In genomic region chr19:8846819-8847218, GRCh38 we compare ENCODE assay signal across 11 cellular contexts. TPM values are rescaled to one million over a fixed set of nuclear protein-coding genes. Genes with fewer than 3 reads are reported as not detected.
"Had no signal": no experiment of that assay in that cellular context is flagged by ENCODE, and none has a peak within 500 bp of the region (broad histone marks: within the 10 kb centered on the region; RNA-seq: fewer than 3 reads in every experiment).

No MANE protein-coding gene starts in this region.

- H3K4me3 Mint-ChIP-seq: GM23338, H9, HFFc6 had no signal

- H3K4me1 Mint-ChIP-seq: GM23338, H9 had no signal

- H2AFZ ChIP-seq: GM23248, GM23338 had no signal

- H3K36me3 ChIP-seq: HAP-1 had no signal

- ATAC-seq: GM23338, HCT116 had no signal

- H3K4me2 ChIP-seq: GM23338 had no signal

- H3K27ac Mint-ChIP-seq: GM23338, H9, HFFc6 had no signal

- H3K9me3 ChIP-seq: HAP-1 had no signal

- DNase-seq: GM23248, GOT3, H7, H9, HCEC 1CT, HFFc6 had no signal

- H3K4me3 ChIP-seq: GM23248, GM23338, HAP-1 had no signal

- H3K4me1 ChIP-seq: HAP-1 had no signal

- H3K27ac ChIP-seq: GM23248 had no signal

RNA-seq across cellular contexts. Expression of gene MBD3L1, which starts 14.6 kb away (rescaled TPM):
- total RNA-seq: GM23248, GM23338, H1, H4, H7, H9, HFFc6 had no signal
